8 cellular contexts compared by ENCODE assay signal in genomic region chrX:103607385-103608304, GRCh38. TPM values are rescaled to one million over a fixed set of nuclear protein-coding genes. Genes with fewer than 3 reads are reported as not detected.
DNase-seq lines count a peak whose midpoint lies in the region; ATAC-seq and TF ChIP-seq lines count a peak whose summit lies in the region.

Gene TCEAL3 (plus strand): TSS chrX:103607963. CDS start chrX:103609065, 1,102 bp downstream.

- H3K4me1 Mint-ChIP-seq in nephron: no peaks in the 10 kb centered on the region

- peak; percentile 66 for DNase-seq in NCI-H82 (lab: John Stamatoyannopoulos, UW)
- DNase-seq in NCI-H82 treated with DMSO at 0.1 percent for 48 hours (lab: John Stamatoyannopoulos, UW; ENCODE audit: unreplicated experiment): no peak
- peak; percentile 86 for DNase-seq in NCI-H2227 (lab: John Stamatoyannopoulos, UW; ENCODE audit: unreplicated experiment)
- DNase-seq in activated gamma-delta T cell (lab: John Stamatoyannopoulos, UW): peak; percentile 44
- DNase-seq in fibroblast of villous mesenchyme (ENCODE audit: low read depth): peak; percentile 41
- DNase-seq in NOMO-1 treated with DMSO at 0.1 percent for 48 hours (lab: John Stamatoyannopoulos, UW; ENCODE audit: unreplicated experiment): no peak

- no peaks in the 10 kb centered on the region for H3K9me3 Mint-ChIP-seq in nephron

- peak within 1 kb of the TSS; percentile 83 to 96 (median 90) for H3K4me3 Mint-ChIP-seq in nephron

- TF ChIP-seq CTCF in fibroblast of villous mesenchyme (IDR thresholded peaks at IDR 0.05; ENCODE audit: insufficient read depth, low read depth, low read length) (no peak), nephron (IDR thresholded peaks at IDR 0.05; ENCODE audit: unreplicated experiment in 3 of 3) (no peak)

- H3K36me3 Mint-ChIP-seq in nephron (ENCODE audit: low read depth): peaks cover 18% of the 10 kb centered on the region

- H3K27ac Mint-ChIP-seq in nephron: peak within 1 kb of the TSS; percentile 75 to 91 (median 77)

- H3K27me3 Mint-ChIP-seq in nephron (ENCODE audit: low read depth): no peaks in the 10 kb centered on the region

- peak; percentile 84 for ATAC-seq in HG02642 (IDR thresholded peaks at IDR 0.05; ENCODE audit: poor library complexity, unreplicated experiment)

- H3K4me3 ChIP-seq in fibroblast of villous mesenchyme (ENCODE audit: low read depth, low read length): peak within 1 kb of the TSS; percentile 75

RNA-seq across cellular contexts. Expression of gene TCEAL3, which starts in this region (rescaled TPM):
- total RNA-seq in fibroblast of villous mesenchyme: 10.6 and 19.4 TPM in 2 replicates

Comparison
In these comparisons a context has a peak if more than half of its experiments do, and no peak if none do; other contexts are left out.
1. DNase-seq: peak in NCI-H82 (single experiment), NCI-H2227 (single experiment), activated gamma-delta T cell (single experiment) and fibroblast of villous mesenchyme (single experiment); none in NCI-H82 treated with DMSO at 0.1 percent for 48 hours (single experiment) and NOMO-1 treated with DMSO at 0.1 percent for 48 hours (single experiment).